11 cellular contexts compared by ENCODE assay signal in the genomic region with DNA sequence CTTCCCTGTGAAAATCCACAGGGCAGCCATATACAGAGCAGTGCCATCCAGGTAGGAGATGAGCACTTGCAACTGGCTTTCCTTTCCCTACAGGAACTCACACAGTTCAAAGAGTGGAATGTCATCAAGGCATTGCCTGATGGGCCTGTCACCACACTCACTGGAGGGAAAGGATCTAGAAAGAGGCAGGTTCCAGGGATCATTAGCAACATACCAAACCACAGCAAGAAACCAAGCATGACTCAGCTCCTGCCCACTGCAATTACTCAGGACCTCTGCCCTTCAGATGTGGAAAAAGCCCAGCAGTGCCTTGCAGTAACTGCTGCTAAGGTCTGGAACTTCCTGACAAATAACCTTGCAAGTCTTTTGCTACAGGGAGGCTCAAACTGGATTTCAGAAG.
DNase-seq lines count a peak whose midpoint lies in the region; ATAC-seq lines count a peak whose summit lies in the region.
"Had no signal": no experiment of that assay in that cellular context is flagged by ENCODE, and none has a peak within 500 bp of the region (broad histone marks: within the 10 kb centered on the region; RNA-seq: fewer than 3 reads in every experiment).

No MANE protein-coding gene starts in this region.

- H3K36me3 Mint-ChIP-seq in activated T-helper 17 cell treated with anti-CD3 and anti-CD28 coated beads, Interleukin-2, amount 50 U/mL, for 72 hours (ENCODE audit: low read depth): peaks cover 11% of the 10 kb centered on the region

- H3K4me1 Mint-ChIP-seq in activated T-helper 17 cell treated with anti-CD3 and anti-CD28 coated beads, Interleukin-2, amount 50 U/mL, for 72 hours: no peaks in the 10 kb centered on the region
- H3K4me1 Mint-ChIP-seq: nephron had no signal

- peak; percentile 31 for ATAC-seq in activated T-helper 17 cell treated with anti-CD3 and anti-CD28 coated beads, Interleukin-2, amount 50 U/mL, for 72 hours (replicated peaks)
- ATAC-seq in left cardiac atrium: no peak

- no peaks in the 10 kb centered on the region for H3K9me3 Mint-ChIP-seq in activated T-helper 17 cell treated with anti-CD3 and anti-CD28 coated beads, Interleukin-2, amount 50 U/mL, for 72 hours
- H3K9me3 Mint-ChIP-seq: activated T-cell treated with anti-CD3 and anti-CD28 coated beads, Interleukin-2, amount 50 U/mL, for 24 hours had no signal

- H3K4me3 Mint-ChIP-seq in activated T-helper 17 cell treated with anti-CD3 and anti-CD28 coated beads, Interleukin-2, amount 50 U/mL, for 72 hours: no peak overlapping the region
- H3K4me3 Mint-ChIP-seq: activated T-cell treated with anti-CD3 and anti-CD28 coated beads, Interleukin-2, amount 50 U/mL, for 24 hours had no signal

- no peaks in the 10 kb centered on the region for H3K27me3 Mint-ChIP-seq in activated T-helper 17 cell treated with anti-CD3 and anti-CD28 coated beads, Interleukin-2, amount 50 U/mL, for 72 hours

- intact Hi-C loops in left cardiac atrium (cut with DNase I): no loop called here

- no peak overlapping the region for H3K27ac Mint-ChIP-seq in activated T-helper 17 cell treated with anti-CD3 and anti-CD28 coated beads, Interleukin-2, amount 50 U/mL, for 72 hours
- H3K27ac Mint-ChIP-seq: activated T-cell treated with anti-CD3 and anti-CD28 coated beads, Interleukin-2, amount 50 U/mL, for 24 hours had no signal

- DNase-seq in CMK (ENCODE audit: low read depth) (peak; percentile 32), HT-29 (ENCODE audit: low spot score) (peak; percentile 51), islet precursor cell (peak; percentile 91), NCI-H2196 (lab: John Stamatoyannopoulos, UW; ENCODE audit: unreplicated experiment) (no peak), COR-L47 (lab: John Stamatoyannopoulos, UW) (no peak), GM19238 (ENCODE audit: insufficient read length, low spot score) (no peak), left cardiac atrium (no peak)
- DNase-seq: activated T-cell treated with anti-CD3 and anti-CD28 coated beads, Interleukin-2, amount 50 U/mL, for 24 hours; GOT3 had no signal

Comparison
In these comparisons a context has a peak if more than half of its experiments do, and no peak if none do; other contexts are left out.
1. DNase-seq: peak in CMK (single experiment), HT-29 (single experiment) and islet precursor cell (single experiment); none in NCI-H2196 (single experiment), COR-L47 (single experiment), GM19238 (single experiment) and left cardiac atrium (single experiment).